In genomic region chr2:9188823-9189222, GRCh38 we compare ENCODE assay signal across 24 cellular contexts. TPM values are rescaled to one million over a fixed set of nuclear protein-coding genes. Genes with fewer than 3 reads are reported as not detected.
"Had no signal": no experiment of that assay in that cellular context is flagged by ENCODE, and none has a peak within 500 bp of the region (broad histone marks: within the 10 kb centered on the region; RNA-seq: fewer than 3 reads in every experiment).

No MANE protein-coding gene starts in this region.

- H3K27me3 ChIP-seq: foreskin keratinocyte, gastroesophageal sphincter, heart left ventricle, hepatocyte, neural progenitor cell, right atrium auricular region had no signal

- H3K36me3 ChIP-seq: gastroesophageal sphincter, heart left ventricle, neural progenitor cell, prostate gland, right atrium auricular region had no signal

- H3K27me3 Mint-ChIP-seq: type B pancreatic cell had no signal

- H3K4me1 Mint-ChIP-seq: memory B cell; stimulated activated effector memory CD8-positive, alpha-beta T cell treated with anti-CD3 and anti-CD28 coated beads, Interleukin-12 subunit alpha, Interleukin-12 subunit beta, amount 100 ng/mL, for 72 hours had no signal

- DNase-seq: dermis blood vessel endothelial cell; effector memory CD4-positive, alpha-beta T cell; foreskin keratinocyte; heart left ventricle; kidney; mucosa of descending colon; naive B cell; stimulated activated CD4-positive, alpha-beta T cell treated with anti-CD3 and anti-CD28 coated beads, Interleukin-2, amount 100 ng/mL, for 24 hours; stimulated activated CD4-positive, alpha-beta T cell treated with anti-CD3 and anti-CD28 coated beads, Interleukin-4, amount 100 ng/mL, for 24 hours; stimulated activated naive CD4-positive, alpha-beta T cell treated with Interleukin-2 at 50 U/mL for 16 hours had no signal

- H3K4me3 ChIP-seq: gastroesophageal sphincter, heart left ventricle, hepatocyte, lung, mucosa of descending colon, neural progenitor cell, prostate gland, right atrium auricular region had no signal

- H3K4me1 ChIP-seq: foreskin keratinocyte, neural progenitor cell had no signal

- H3K36me3 Mint-ChIP-seq: memory B cell; mesothelial cell of epicardium; naive B cell; natural killer cell treated with Interleukin-12 subunit alpha and Interleukin-12 subunit beta and Interleukin-15 and Interleukin-18, amount 100 ng/mL, for 72 hours; neural progenitor cell; stimulated activated effector memory CD8-positive, alpha-beta T cell treated with anti-CD3 and anti-CD28 coated beads, Interleukin-12 subunit alpha, Interleukin-12 subunit beta, amount 100 ng/mL, for 72 hours; type B pancreatic cell had no signal

- H3K9me3 ChIP-seq: gastroesophageal sphincter, heart left ventricle, mucosa of descending colon, prostate gland, right atrium auricular region had no signal

- H3K4me3 Mint-ChIP-seq: memory B cell; mesothelial cell of epicardium; naive B cell; natural killer cell treated with Interleukin-12 subunit alpha and Interleukin-12 subunit beta and Interleukin-15 and Interleukin-18, amount 100 ng/mL, for 72 hours; neural progenitor cell; stimulated activated effector memory CD8-positive, alpha-beta T cell treated with anti-CD3 and anti-CD28 coated beads, Interleukin-12 subunit alpha, Interleukin-12 subunit beta, amount 100 ng/mL, for 72 hours; type B pancreatic cell had no signal

- H3K9me3 Mint-ChIP-seq: memory B cell; mesothelial cell of epicardium; naive B cell; natural killer cell treated with Interleukin-12 subunit alpha and Interleukin-12 subunit beta and Interleukin-15 and Interleukin-18, amount 100 ng/mL, for 72 hours; stimulated activated effector memory CD8-positive, alpha-beta T cell treated with anti-CD3 and anti-CD28 coated beads, Interleukin-12 subunit alpha, Interleukin-12 subunit beta, amount 100 ng/mL, for 72 hours; type B pancreatic cell had no signal

- ATAC-seq: foreskin keratinocyte; gastroesophageal sphincter; heart left ventricle; left lobe of liver; mucosa of descending colon; natural killer cell treated with Interleukin-12 subunit alpha and Interleukin-12 subunit beta and Interleukin-15 and Interleukin-18, amount 100 ng/mL, for 72 hours; sciatic nerve had no signal

- H3K27ac ChIP-seq: foreskin keratinocyte, hepatocyte, neural progenitor cell, parathyroid adenoma, prostate gland had no signal

- H3K27ac Mint-ChIP-seq: memory B cell; mesothelial cell of epicardium; naive B cell; natural killer cell treated with Interleukin-12 subunit alpha and Interleukin-12 subunit beta and Interleukin-15 and Interleukin-18, amount 100 ng/mL, for 72 hours; neural progenitor cell; stimulated activated effector memory CD8-positive, alpha-beta T cell treated with anti-CD3 and anti-CD28 coated beads, Interleukin-12 subunit alpha, Interleukin-12 subunit beta, amount 100 ng/mL, for 72 hours; type B pancreatic cell had no signal

RNA-seq across cellular contexts. Expression of gene ASAP2, which starts 17.8 kb away (rescaled TPM):
- total RNA-seq: natural killer cell treated with Interleukin-12 subunit alpha and Interleukin-12 subunit beta and Interleukin-15 and Interleukin-18, amount 100 ng/mL, for 72 hours had no signal
